Comparison of ENCODE assay signal across 1 cellular context in genomic region chrX:13703135-13703534, GRCh38.
TF ChIP-seq lines count a peak whose summit lies in the region.

No MANE protein-coding gene starts in this region.

TF ChIP-seq in GM12878, 131 proteins besides CTCF, POLR2A, EP300 and RAD21:
- TF ChIP-seq, protein P1, sequence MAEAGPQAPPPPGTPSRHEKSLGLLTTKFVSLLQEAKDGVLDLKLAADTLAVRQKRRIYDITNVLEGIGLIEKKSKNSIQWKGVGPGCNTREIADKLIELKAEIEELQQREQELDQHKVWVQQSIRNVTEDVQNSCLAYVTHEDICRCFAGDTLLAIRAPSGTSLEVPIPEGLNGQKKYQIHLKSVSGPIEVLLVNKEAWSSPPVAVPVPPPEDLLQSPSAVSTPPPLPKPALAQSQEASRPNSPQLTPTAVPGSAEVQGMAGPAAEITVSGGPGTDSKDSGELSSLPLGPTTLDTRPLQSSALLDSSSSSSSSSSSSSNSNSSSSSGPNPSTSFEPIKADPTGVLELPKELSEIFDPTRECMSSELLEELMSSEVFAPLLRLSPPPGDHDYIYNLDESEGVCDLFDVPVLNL (IDR thresholded peaks at IDR 0.05; ENCODE audit: low read depth, low read length): no peak
- no peak for TF ChIP-seq CBX3 (IDR thresholded peaks at IDR 0.05; ENCODE audit: borderline replicate concordance, low read depth)
- TF ChIP-seq CHD4 (IDR thresholded peaks at IDR 0.05): no peak
- no peak for TF ChIP-seq BCLAF1 (IDR thresholded peaks at IDR 0.05)
- no peak for TF ChIP-seq ZNF24 (IDR thresholded peaks at IDR 0.05)
- TF ChIP-seq LARP7 (IDR thresholded peaks at IDR 0.05): no peak
- TF ChIP-seq MTA3 (IDR thresholded peaks at IDR 0.05; ENCODE audit: borderline replicate concordance, low read length): no peak
- TF ChIP-seq MYC (IDR thresholded peaks at IDR 0.05; ENCODE audit: insufficient read depth, insufficient read length, insufficient replicate concordance, low read length, severe bottlenecking): no peak
- no peak for TF ChIP-seq MEF2B (IDR thresholded peaks at IDR 0.05; ENCODE audit: partially characterized antibody, poor library complexity, severe bottlenecking)
- no peak for TF ChIP-seq KDM1A (IDR thresholded peaks at IDR 0.05; ENCODE audit: borderline replicate concordance)
- TF ChIP-seq FOS (IDR thresholded peaks at IDR 0.05; ENCODE audit: borderline replicate concordance, extremely low read depth, insufficient read length): no peak
- no peak for TF ChIP-seq POLR2AphosphoS2 (IDR thresholded peaks at IDR 0.05; ENCODE audit: low read depth, low read length)
- TF ChIP-seq HDAC2 (IDR thresholded peaks at IDR 0.05): no peak
- TF ChIP-seq MTA2 (IDR thresholded peaks at IDR 0.05; ENCODE audit: low read depth): no peak
- no peak for TF ChIP-seq HCFC1 (IDR thresholded peaks at IDR 0.05; ENCODE audit: low read length)
- no peak for TF ChIP-seq BHLHE40 (IDR thresholded peaks at IDR 0.05; ENCODE audit: borderline replicate concordance in 1 of 2, low read depth in 2 of 2, low read length in 1 of 2)
- TF ChIP-seq ATF2 (IDR thresholded peaks at IDR 0.05; ENCODE audit: low read length): no peak
- TF ChIP-seq RCOR1 (conservative IDR thresholded peaks at IDR 0.05; ENCODE audit: low read depth, low read length): no peak
